ENCODE assay signal across 16 cellular contexts in the genomic region with DNA sequence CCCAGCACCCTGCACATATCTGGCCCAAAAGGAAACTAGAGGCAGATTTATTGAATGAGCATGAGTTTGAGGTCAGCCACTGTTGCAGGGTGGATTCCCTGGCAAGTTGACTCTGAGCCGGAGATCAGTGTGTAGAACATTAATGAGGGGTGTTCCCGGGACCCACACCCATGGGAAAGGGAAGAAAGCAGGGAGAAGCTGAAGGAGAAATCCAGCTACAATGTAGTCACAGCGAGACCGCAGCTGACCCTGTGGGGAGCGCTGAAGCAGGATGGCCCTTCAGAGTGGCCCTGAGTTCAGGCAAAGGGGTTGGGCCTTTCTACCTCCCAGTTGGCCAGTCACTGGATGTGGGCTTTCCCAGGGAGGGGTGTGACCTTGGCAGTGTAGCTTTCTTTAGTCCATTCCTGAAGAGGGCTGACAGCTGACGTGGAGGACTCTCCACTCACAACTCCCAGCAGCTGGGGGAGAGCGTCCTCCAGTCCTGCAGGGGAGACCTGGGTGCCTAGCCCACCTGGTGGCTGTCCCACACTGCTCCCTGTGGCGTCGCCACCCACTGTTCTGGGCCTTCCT.
DNase-seq lines count a peak whose midpoint lies in the region; ATAC-seq and TF ChIP-seq lines count a peak whose summit lies in the region.
"Had no signal": no experiment of that assay in that cellular context is flagged by ENCODE, and none has a peak within 500 bp of the region (broad histone marks: within the 10 kb centered on the region; RNA-seq: fewer than 3 reads in every experiment).

No MANE protein-coding gene starts in this region.

- intact Hi-C loops in right lobe of liver (cut with DNase I) (no loop called here), stomach (cut with DNase I; ENCODE audit: low total_unique reads) (no loop called here)

- WGBS in right lobe of liver (ENCODE audit: insufficient coverage, low coverage, low lambda C conversion rate, missing lambda C conversion rate), result 35% methylated on average over 3 of the region's 9 CpGs
- 67 to 74% (median 69%) methylated on average over 6 to 9 of the region's 9 CpGs for WGBS in stomach, 5 donors

- H3K36me3 ChIP-seq in right lobe of liver (no peaks in the 10 kb centered on the region), stomach (no peaks in the 10 kb centered on the region)
- H3K36me3 ChIP-seq: breast epithelium, SJSA1 had no signal

- H3K27ac ChIP-seq in right lobe of liver (peak overlapping the region in 2 of 3 donors; percentile 13 to 67), stomach (peak overlapping the region in 3 of 5 donors; percentile 7 to 55 (median 10))
- H3K27ac ChIP-seq: breast epithelium, SJSA1 had no signal

- H3K4me3 ChIP-seq in fibroblast of villous mesenchyme (ENCODE audit: low read depth, low read length) (no peak overlapping the region), right lobe of liver (no peak overlapping the region), stomach (no peak overlapping the region)
- H3K4me3 ChIP-seq: breast epithelium, SJSA1, skin epidermis had no signal

- H3K27me3 ChIP-seq in right lobe of liver (no peaks in the 10 kb centered on the region), stomach (no peaks in the 10 kb centered on the region)
- H3K27me3 ChIP-seq: breast epithelium, SJSA1 had no signal

- H3K4me1 ChIP-seq in right lobe of liver, result peaks cover 0 to 52% (median 28%) of the 10 kb centered on the region in 4 donors
- H3K4me1 ChIP-seq in stomach, result peaks cover 27 to 54% (median 49%) of the 10 kb centered on the region in 4 donors
- H3K4me1 ChIP-seq: breast epithelium had no signal

- no peak for TF ChIP-seq POLR2A in right lobe of liver (IDR thresholded peaks at IDR 0.05)
- TF ChIP-seq POLR2A in stomach (IDR thresholded peaks at IDR 0.05), result no peak

- TF ChIP-seq EP300 in stomach (IDR thresholded peaks at IDR 0.05), result no peak

- H3K9me3 ChIP-seq in right lobe of liver (no peaks in the 10 kb centered on the region), stomach (no peaks in the 10 kb centered on the region)
- H3K9me3 ChIP-seq: breast epithelium, SJSA1 had no signal

- DNase-seq in GM03348 (ENCODE audit: low spot score) (peak; percentile 53), fibroblast of villous mesenchyme (ENCODE audit: low read depth) (peak; percentile 80), right lobe of liver (peak in 1 of 3 donors; percentile 50), stomach (peak; percentile 42), 8988T (no peak)
- no peak for DNase-seq in activated CD4-positive, alpha-beta T cell treated with anti-CD3 and anti-CD28 coated beads, Interleukin-2, amount 50 U/mL, for 48 hours
- DNase-seq: activated CD4-positive, alpha-beta T cell treated with anti-CD3 and anti-CD28 coated beads, Interleukin-2, amount 10 ng/mL, durations not matched to agents 7 days and 5 days; DMS 273 treated with DMSO at 0.1 percent for 48 hours; mesendoderm; NCI-H146; stimulated activated naive B cell treated with anti-CD40 and anti-IgM and Interleukin-4, amounts not matched to agents 10 μg/mL and 1 μg/mL and 100 μg/mL, for 72 hours had no signal

- TF ChIP-seq CTCF in fibroblast of villous mesenchyme (IDR thresholded peaks at IDR 0.05; ENCODE audit: insufficient read depth, low read depth, low read length), result no peak
- no peak for TF ChIP-seq CTCF in right lobe of liver (IDR thresholded peaks at IDR 0.05)
- no peak for TF ChIP-seq CTCF in stomach (IDR thresholded peaks at IDR 0.05)

- ATAC-seq in right lobe of liver (peak; percentile 17 to 72 (median 41)), GM19324 (IDR thresholded peaks at IDR 0.05; ENCODE audit: low FRiP score, unreplicated experiment) (no peak), HG03442 (IDR thresholded peaks at IDR 0.05; ENCODE audit: unreplicated experiment) (no peak)
- ATAC-seq: stimulated activated naive B cell treated with anti-CD40 and anti-IgM and Interleukin-4, amounts not matched to agents 10 μg/mL and 1 μg/mL and 100 μg/mL, for 72 hours had no signal

Comparison
In these comparisons a context has a peak if more than half of its experiments do, and no peak if none do; other contexts are left out.
1. DNase-seq: peak in GM03348 (single experiment), fibroblast of villous mesenchyme (single experiment) and stomach (single experiment); none in activated CD4-positive, alpha-beta T cell treated with anti-CD3 and anti-CD28 coated beads, Interleukin-2, amount 50 U/mL, for 48 hours (0 of 2) and 8988T (single experiment).
2. ATAC-seq: peak in right lobe of liver (4 of 4); none in GM19324 (single experiment) and HG03442 (single experiment).